ENCODE assay signal across 12 cellular contexts in the genomic region with DNA sequence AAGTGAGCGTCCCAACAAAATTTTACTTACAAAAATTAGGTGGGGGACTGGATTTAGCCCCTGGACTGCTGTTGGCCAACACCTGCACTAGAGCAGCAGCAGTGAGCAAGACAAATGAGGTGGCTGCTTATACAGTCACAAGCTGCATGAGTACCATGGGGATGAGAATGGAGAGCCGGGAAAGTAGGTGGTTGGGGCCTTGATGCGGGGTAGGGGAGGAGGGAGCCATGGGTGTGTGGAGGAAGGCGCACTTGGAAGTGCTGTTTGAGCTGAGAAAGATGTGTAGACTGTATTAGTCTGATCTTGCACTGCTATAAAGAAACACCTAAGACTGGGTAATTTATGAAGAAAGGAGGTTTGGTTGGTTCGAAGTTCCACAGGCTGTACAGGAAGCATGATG. TPM values are rescaled to one million over a fixed set of nuclear protein-coding genes. Genes with fewer than 3 reads are reported as not detected.
DNase-seq lines count a peak whose midpoint lies in the region; FAIRE-seq and TF ChIP-seq lines count a peak whose summit lies in the region.
"Not testable (repeated sequence)": the region's sequence is repeated elsewhere in the genome, so short reads cannot be mapped to it uniquely, and the experiment has no call there.
"Had no signal": no experiment of that assay in that cellular context is flagged by ENCODE, and none has a peak within 500 bp of the region (broad histone marks: within the 10 kb centered on the region; RNA-seq: fewer than 3 reads in every experiment).

No MANE protein-coding gene starts in this region.

- H3K9me3 Mint-ChIP-seq in CD14-positive monocyte, endodermal cell: not testable (repeated sequence)

- H3K27me3 Mint-ChIP-seq in CD14-positive monocyte (ENCODE audit: low read depth in 3 of 3); endodermal cell (ENCODE audit: insufficient read depth): not testable (repeated sequence)

- not testable (repeated sequence) for H3K36me3 ChIP-seq in endodermal cell (ENCODE audit: control insufficient read depth, insufficient read depth, low read length); hepatocyte (replicated peaks; ENCODE audit: insufficient read depth, low read depth); spleen

- intact Hi-C loops in CD14-positive monocyte (cut with micrococcal nuclease); spleen (cut with DNase I; ENCODE audit: low total_unique reads): not testable (repeated sequence)

- peak; percentile 37 for DNase-seq in CD14-positive monocyte (ENCODE audit: low spot score)
- DNase-seq in endodermal cell: peak; percentile 9
- DNase-seq in hepatocyte (ENCODE audit: low spot score): peak; percentile 1
- peak; percentile 45 for DNase-seq in spleen
- not testable (repeated sequence) for DNase-seq in urothelium cell line (ENCODE audit: low spot score)

- not testable (repeated sequence) for TF ChIP-seq CTCF in CD14-positive monocyte (IDR thresholded peaks at IDR 0.05); endodermal cell (conservative IDR thresholded peaks at IDR 0.05); hepatocyte (IDR thresholded peaks at IDR 0.05; ENCODE audit: poor library complexity); spleen (IDR thresholded peaks at IDR 0.05 in 8 of 11, conservative IDR thresholded peaks at IDR 0.05 in 3 of 11)

- not testable (repeated sequence) for H3K9ac ChIP-seq in endodermal cell (ENCODE audit: extremely low read depth, low read length, poor library complexity, severe bottlenecking)

- not testable (repeated sequence) for H3K36me3 Mint-ChIP-seq in CD14-positive monocyte; endodermal cell (ENCODE audit: low read depth)

- H3K9me2 ChIP-seq in hepatocyte (replicated peaks; ENCODE audit: insufficient read depth): not testable (repeated sequence)

- H3K27ac Mint-ChIP-seq in CD14-positive monocyte, endodermal cell: not testable (repeated sequence)

- H3K4me1 Mint-ChIP-seq in CD14-positive monocyte, endodermal cell: not testable (repeated sequence)

- not testable (repeated sequence) for H3K79me2 ChIP-seq in hepatocyte

- TF ChIP-seq POLR2A in spleen (IDR thresholded peaks at IDR 0.05): not testable (repeated sequence)

- 95% methylated on average over 2 of the region's 5 CpGs; no CpG with 5 or more reads in 1 of the 2 experiments for WGBS in endodermal cell (ENCODE audit: insufficient coverage in 1 of 2, insufficient read length in 1 of 2), 2 experiments
- 87% methylated on average over 3 of the region's 5 CpGs for WGBS in hepatocyte (ENCODE audit: low lambda C conversion rate, missing lambda C conversion rate)
- WGBS in spleen, 5 donors: 87 to 94% (median 92%) methylated on average over 3 of the region's 5 CpGs

- not testable (repeated sequence) for H3K4me2 ChIP-seq in hepatocyte

- not testable (repeated sequence) for H3K9me3 ChIP-seq in endodermal cell (ENCODE audit: control insufficient read depth, low read length); hepatocyte (ENCODE audit: low read depth); spleen

- not testable (repeated sequence) for H3K4me1 ChIP-seq in endodermal cell (ENCODE audit: control insufficient read depth, insufficient read depth, low read length); hepatocyte (ENCODE audit: insufficient read depth); spleen

- H4K20me1 ChIP-seq in hepatocyte (ENCODE audit: insufficient read depth, poor library complexity, severe bottlenecking): not testable (repeated sequence)

- not testable (repeated sequence) for H2AFZ ChIP-seq in hepatocyte

- FAIRE-seq in urothelium cell line (lab: Jason Lieb, UNC): peak; percentile 5

- H3K4me3 ChIP-seq in endodermal cell (ENCODE audit: low read length); hepatocyte; spleen: not testable (repeated sequence)

- not testable (repeated sequence) for H3K27me3 ChIP-seq in endodermal cell (ENCODE audit: control insufficient read depth, insufficient read depth, low read length, poor library complexity, severe bottlenecking); hepatocyte; spleen (replicated peaks in 1 of 7)

- not testable (repeated sequence) for H3K4me3 Mint-ChIP-seq in CD14-positive monocyte, endodermal cell

- not testable (repeated sequence) for H3K27ac ChIP-seq in endodermal cell (ENCODE audit: low read depth, low read length); hepatocyte; spleen

RNA-seq across cellular contexts. Expression of a gene that starts 31.0 kb away (rescaled TPM):
- polyA plus RNA-seq in CD14-positive monocyte (not detected), hepatocyte (0.15 TPM in 1 of 2 replicates, not detected in the other), spleen (under 1 TPM; 0.07 to 0.58 (median 0.08) TPM)
- total RNA-seq in endodermal cell (under 1 TPM; 0.20 to 0.91 TPM), hepatocyte (not detected in 2 replicates), spleen (1 to 10 TPM in 5 of 7 donors, under 1 TPM in 1, not detected in 1; 0.72 to 3.2 (median 1.6) TPM)
- polyA plus RNA-seq in endodermal cell (2013, experiment 1 of 2): 0.36 TPM
- not detected for polyA plus RNA-seq in endodermal cell (2013, experiment 2 of 2)
- total RNA-seq: A172; CD4-positive, CD25-positive, alpha-beta regulatory T cell; Daoy; G401; GM12878 had no signal
- polyA plus RNA-seq: CD4-positive, alpha-beta memory T cell; CD4-positive, CD25-positive, alpha-beta regulatory T cell; CD8-positive, alpha-beta memory T cell had no signal
